Comparison of ENCODE assay signal across 22 cellular contexts in the genomic region with DNA sequence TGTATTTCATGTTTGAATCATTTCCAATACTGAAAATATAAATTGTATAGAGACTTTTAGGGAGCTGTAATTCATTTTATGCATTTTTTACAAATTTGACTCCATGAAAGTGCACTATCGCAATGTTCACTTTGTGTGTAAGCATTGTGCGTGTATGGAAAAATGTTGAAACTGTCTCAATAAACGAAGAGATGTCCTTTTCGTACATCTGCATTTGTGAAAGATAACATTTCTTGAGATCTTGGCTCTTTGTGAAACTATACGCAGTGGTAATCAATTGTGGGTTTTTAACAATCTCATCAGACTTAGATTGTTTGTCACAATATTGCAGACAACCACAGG. TPM values are rescaled to one million over a fixed set of nuclear protein-coding genes. Genes with fewer than 3 reads are reported as not detected.
A peak's percentile ranks its signal among the peaks of the same experiment; 100 is the strongest.
DNase-seq lines count a peak whose midpoint lies in the region; FAIRE-seq and TF ChIP-seq lines count a peak whose summit lies in the region.
"Had no signal": no experiment of that assay in that cellular context is flagged by ENCODE, and none has a peak within 500 bp of the region (broad histone marks: within the 10 kb centered on the region; RNA-seq: fewer than 3 reads in every experiment).

No MANE protein-coding gene starts in this region.

- TF ChIP-seq RAD21 in H1 (IDR thresholded peaks at IDR 0.05 in 1 of 2, conservative IDR thresholded peaks at IDR 0.05 in 1 of 2; ENCODE audit: low read depth in 2 of 2, low read length in 2 of 2): no peak

- H3K36me3 ChIP-seq in H1 (ENCODE audit: control insufficient read depth in 2 of 4, insufficient read depth in 4 of 4, low read length in 3 of 4) (no peaks in the 10 kb centered on the region), brain microvascular endothelial cell (replicated peaks) (no peaks in the 10 kb centered on the region)
- H3K36me3 ChIP-seq: BLaER1 treated with 17β-estradiol and CSF1 and Interleukin-3, amounts not matched to agents 10 nM and 100 nM had no signal

- TF ChIP-seq CTCF in H1 (IDR thresholded peaks at IDR 0.05; ENCODE audit: control extremely low read depth in 1 of 3, insufficient read depth in 1 of 3, low read depth in 1 of 3, low read length in 3 of 3) (no peak), brain microvascular endothelial cell (IDR thresholded peaks at IDR 0.05; ENCODE audit: low read depth, low read length, missing control alignments) (no peak)

- no peak overlapping the region for H2AK5ac ChIP-seq in H1 (ENCODE audit: low read depth, low read length)

- no peak overlapping the region for H4K91ac ChIP-seq in H1 (replicated peaks; ENCODE audit: insufficient read length, low read length)

- H4K5ac ChIP-seq in H1 (ENCODE audit: insufficient read length, low read depth, low read length): no peak overlapping the region

- TF ChIP-seq EP300 in H1 (IDR thresholded peaks at IDR 0.05; ENCODE audit: borderline replicate concordance in 1 of 2, low read depth in 2 of 2, low read length in 2 of 2): no peak

- no peaks in the 10 kb centered on the region for H3K79me2 ChIP-seq in H1 (ENCODE audit: control insufficient read depth in 1 of 2, insufficient read depth in 2 of 2, low read length in 2 of 2)

- no peak overlapping the region for H3K56ac ChIP-seq in H1 (replicated peaks; ENCODE audit: insufficient read length, low read depth, low read length)

- DNase-seq in HTR-8/SVneo (ENCODE audit: insufficient read length, low spot score): no peak
- DNase-seq in H1 (ENCODE audit: low read depth in 1 of 2, low spot score in 2 of 2): no peak
- DNase-seq in urothelium cell line (ENCODE audit: low spot score): no peak
- DNase-seq in NCI-H2081 (lab: John Stamatoyannopoulos, UW): no peak
- DNase-seq in brain microvascular endothelial cell: no peak
- DNase-seq in nucleus accumbens (lab: John Stamatoyannopoulos, UW): no peak
- DNase-seq: 8988T; AML-193; Calu3; CD4-positive, alpha-beta T cell; CD8-positive, alpha-beta T cell; DMS79 treated with DMSO at 0.1 percent for 48 hours; GF-D8 had no signal

- H3K18ac ChIP-seq in H1 (ENCODE audit: extremely low read depth, low read length): no peak overlapping the region

- H3K4me2 ChIP-seq in H1 (ENCODE audit: insufficient read depth in 1 of 2, low read depth in 2 of 2, low read length in 2 of 2): no peak overlapping the region
- H3K4me2 ChIP-seq: BLaER1 treated with 17β-estradiol and CSF1 and Interleukin-3, amounts not matched to agents 10 nM and 100 nM had no signal

- WGBS in H1 (ENCODE audit: extremely low coverage in 1 of 2, insufficient coverage in 1 of 2, insufficient read length in 1 of 2, insufficient replicate concordance in 2 of 2, low coverage in 1 of 2, low lambda C conversion rate in 2 of 2, missing lambda C conversion rate in 1 of 2), 2 experiments: 83% methylated on average over 5 of the region's 5 CpGs; no CpG with 5 or more reads in 1 of the 2 experiments

- no peaks in the 10 kb centered on the region for H3K79me1 ChIP-seq in H1 (ENCODE audit: low read depth, low read length)

- no peak overlapping the region for H2BK5ac ChIP-seq in H1 (ENCODE audit: low read depth, low read length)

- H3K4me3 ChIP-seq in H1 (ENCODE audit: extremely low read depth in 1 of 4, insufficient read depth in 2 of 4, low read depth in 3 of 4, low read length in 4 of 4) (no peak overlapping the region), brain microvascular endothelial cell (ENCODE audit: low read depth, low read length) (no peak overlapping the region)
- H3K4me3 ChIP-seq: BLaER1 treated with 17β-estradiol and CSF1 and Interleukin-3, amounts not matched to agents 10 nM and 100 nM had no signal

- no peak overlapping the region for H2BK20ac ChIP-seq in H1 (ENCODE audit: low read length)

- H3K27me3 ChIP-seq in H1 (replicated peaks in 1 of 4; ENCODE audit: control insufficient read depth in 3 of 4, extremely low read depth in 1 of 4, insufficient read depth in 3 of 4, low read length in 3 of 4): no peaks in the 10 kb centered on the region
- no peaks in the 10 kb centered on the region for H3K27me3 ChIP-seq in brain microvascular endothelial cell (replicated peaks)
- H3K27me3 ChIP-seq: BLaER1 treated with 17β-estradiol and CSF1 and Interleukin-3, amounts not matched to agents 10 nM and 100 nM had no signal

- no peaks in the 10 kb centered on the region for H3K23me2 ChIP-seq in H1 (ENCODE audit: low read depth, low read length)

- no peak overlapping the region for H2BK15ac ChIP-seq in H1 (ENCODE audit: low read length)

- H2BK12ac ChIP-seq in H1 (ENCODE audit: low read depth, low read length): no peak overlapping the region

- no peaks in the 10 kb centered on the region for H4K20me1 ChIP-seq in H1 (replicated peaks in 1 of 2; ENCODE audit: control insufficient read depth in 1 of 2, insufficient read depth in 2 of 2, low read length in 2 of 2)
- H4K20me1 ChIP-seq: BLaER1 treated with 17β-estradiol and CSF1 and Interleukin-3, amounts not matched to agents 10 nM and 100 nM had no signal

- no peak overlapping the region for H3K4ac ChIP-seq in H1 (replicated peaks; ENCODE audit: insufficient read length, low read depth, low read length)

- TF ChIP-seq POLR2A in H1 (IDR thresholded peaks at IDR 0.05; ENCODE audit: control extremely low read depth in 1 of 2, low read depth in 2 of 2, low read length in 2 of 2): no peak

- H3K9ac ChIP-seq in H1 (replicated peaks in 1 of 4; ENCODE audit: extremely low read depth in 1 of 4, low read depth in 3 of 4, low read length in 3 of 4): no peak overlapping the region
- H3K9ac ChIP-seq: BLaER1 treated with 17β-estradiol and CSF1 and Interleukin-3, amounts not matched to agents 10 nM and 100 nM had no signal

- POLR2A ChIA-PET in H1 (lab: Charles Lee; ENCODE audit: partially characterized antibody): no interaction called here

- H3K14ac ChIP-seq in H1 (ENCODE audit: insufficient read length): no peak overlapping the region

- peak; percentile 91 for FAIRE-seq in HTR-8/SVneo (lab: Jason Lieb, UNC)
- FAIRE-seq in H1 (lab: Jason Lieb, UNC): peak; percentile 57
- FAIRE-seq in urothelium cell line (lab: Jason Lieb, UNC): peak; percentile 81
- FAIRE-seq: A204.1, D721Med, G401.6, GM12891, GM19239 had no signal

- no peak overlapping the region for H2BK120ac ChIP-seq in H1 (replicated peaks; ENCODE audit: low read depth, low read length)

- H4K8ac ChIP-seq in H1 (ENCODE audit: extremely low read depth, insufficient read depth, low read length): no peak overlapping the region

- no peaks in the 10 kb centered on the region for H3K4me1 ChIP-seq in H1 (replicated peaks in 1 of 4; ENCODE audit: control insufficient read depth in 3 of 4, insufficient read depth in 4 of 4, low read length in 3 of 4)
- H3K4me1 ChIP-seq: Caco-2 had no signal

- no peak overlapping the region for H2AFZ ChIP-seq in H1 (ENCODE audit: low read length)

- in situ Hi-C loops in brain microvascular endothelial cell (cut with HindIII; ENCODE audit: low pct_ligation_motif_present, low sequenced_read_pairs): no loop called here

- peaks cover 4 to 5% of the 10 kb centered on the region in 2 experiments; a peak in 2 of 4 replicates for H3K9me3 ChIP-seq in H1 (ENCODE audit: insufficient read depth in 2 of 2, low read depth in 1 of 2, low read length in 1 of 2)

- H3K27ac ChIP-seq in H1 (ENCODE audit: low read depth, low read length) (no peak overlapping the region), brain microvascular endothelial cell (no peak overlapping the region)
- H3K27ac ChIP-seq: BLaER1 treated with 17β-estradiol and CSF1 and Interleukin-3, amounts not matched to agents 10 nM and 100 nM; C4-2B had no signal

- H3K23ac ChIP-seq in H1 (ENCODE audit: insufficient read length): no peak overlapping the region

- CTCF ChIA-PET in H1 (lab: Charles Lee; ENCODE audit: partially characterized antibody): interaction anchor here (0.6 to 1.2 kb wide), 2 partner anchors 10 to 429 kb away, joined by 3 read pairs; no protein-coding TSS in a partner anchor

TF ChIP-seq in H1, 55 proteins besides CTCF, POLR2A, EP300 and RAD21:
- TF ChIP-seq SP2 (IDR thresholded peaks at IDR 0.05; ENCODE audit: low read length) (no peak), TBP (IDR thresholded peaks at IDR 0.05; ENCODE audit: low read depth, low read length) (no peak), SIN3A (conservative IDR thresholded peaks at IDR 0.05 in 1 of 2, IDR thresholded peaks at IDR 0.05 in 1 of 2; ENCODE audit: low read depth in 1 of 2, low read length in 2 of 2) (no peak), TCF12 (IDR thresholded peaks at IDR 0.05; ENCODE audit: low read depth, low read length) (no peak), CBX8 (IDR thresholded peaks at IDR 0.05; ENCODE audit: borderline replicate concordance, low read depth, low read length) (no peak)

RNA-seq across cellular contexts. Expression of a gene that starts 18.6 kb away (rescaled TPM):
- total RNA-seq in H1 (2021; fragmentation: NEBNext Ultra II Directional; extraction: Animal tissue kit (Norgen Biotek cat#: 25700)): not detected in 2 replicates
- not detected in 2 replicates for polyA plus RNA-seq in H1 (2011; rRNA removed)
- not detected for polyA plus RNA-seq in H1 (2011; cell fraction: cytosol; rRNA removed)
- not detected for polyA plus RNA-seq in H1 (2011; cell fraction: nucleus; rRNA removed)
- polyA plus RNA-seq in H1 (2012, experiment 1 of 2): not detected in 4 replicates
- polyA plus RNA-seq in H1 (2012, experiment 2 of 2): not detected
- polyA plus RNA-seq in H1 (2013, experiment 1 of 2): not detected
- polyA plus RNA-seq in H1 (2013, experiment 2 of 2): not detected
- polyA minus RNA-seq in H1 (2011; rRNA and poly(A)+ RNA removed): not detected in 2 replicates
- polyA minus RNA-seq in H1 (2011; cell fraction: cytosol; rRNA and poly(A)+ RNA removed): not detected
- polyA minus RNA-seq in H1 (2011; cell fraction: nucleus; rRNA and poly(A)+ RNA removed): not detected
- total RNA-seq: Caco-2 had no signal
- polyA plus RNA-seq: BJ had no signal
